ENCODE assay signal across 20 cellular contexts in the genomic region with DNA sequence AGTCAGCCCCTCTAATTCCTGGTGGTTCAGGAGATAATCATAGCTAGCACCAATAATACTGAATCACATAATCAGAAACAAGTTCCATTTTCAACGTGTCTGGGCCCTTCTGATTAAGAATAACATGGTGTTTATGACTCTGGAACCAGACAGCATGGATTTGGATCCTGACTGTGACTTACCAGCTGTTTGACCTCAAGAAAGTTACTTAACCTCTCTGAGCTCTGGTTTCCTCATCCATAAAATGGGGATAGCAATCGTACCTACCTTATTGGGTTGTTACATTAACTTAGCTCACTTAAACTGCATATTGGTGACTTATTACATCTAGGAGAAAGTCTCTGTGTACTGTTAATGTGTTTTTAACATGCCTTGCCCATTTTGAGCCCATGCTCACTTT. TPM values are rescaled to one million over a fixed set of nuclear protein-coding genes. Genes with fewer than 3 reads are reported as not detected.
DNase-seq lines count a peak whose midpoint lies in the region; ATAC-seq, FAIRE-seq and TF ChIP-seq lines count a peak whose summit lies in the region.
"Had no signal": no experiment of that assay in that cellular context is flagged by ENCODE, and none has a peak within 500 bp of the region (broad histone marks: within the 10 kb centered on the region; RNA-seq: fewer than 3 reads in every experiment).

No MANE protein-coding gene starts in this region.

- DNase-seq in A549 (ENCODE audit: low read depth in 1 of 2, low spot score in 1 of 2) (no peak), H1 (ENCODE audit: low read depth in 1 of 2, low spot score in 2 of 2) (no peak), middle frontal gyrus (ENCODE audit: extremely low spot score, low spot score) (no peak)
- DNase-seq: 8988T; AML-193; Caco-2; Calu3; CD4-positive, alpha-beta T cell; CD8-positive, alpha-beta T cell; DMS79 treated with DMSO at 0.1 percent for 48 hours; GF-D8 had no signal

- no peak overlapping the region for H3K56ac ChIP-seq in H1 (replicated peaks; ENCODE audit: insufficient read length, low read depth, low read length)

- no peak overlapping the region for H2BK120ac ChIP-seq in H1 (replicated peaks; ENCODE audit: low read depth, low read length)

- POLR2A ChIA-PET in A549 (lab: Yijun Ruan, JAX) (no interaction called here), HEK293 (lab: Yijun Ruan, JAX) (no interaction called here), H1 (lab: Charles Lee; ENCODE audit: partially characterized antibody) (no interaction called here)

- H2BK5ac ChIP-seq in H1 (ENCODE audit: low read depth, low read length) = no peak overlapping the region

- H2AFZ ChIP-seq in H1 (ENCODE audit: low read length) = no peak overlapping the region

- no peak overlapping the region for H2AK5ac ChIP-seq in H1 (ENCODE audit: low read depth, low read length)

- H3K23ac ChIP-seq in H1 (ENCODE audit: insufficient read length) = no peak overlapping the region

- FAIRE-seq in A549 (lab: Jason Lieb, UNC) (no peak), H1 (lab: Jason Lieb, UNC) (no peak)
- FAIRE-seq: A204.1, D721Med, G401.6, GM12891 had no signal

- CTCF ChIA-PET in A549 (lab: Yijun Ruan, JAX) = interaction anchor here (2.5 kb wide), 1 partner anchor 17 kb away, joined by 12 read pairs; no protein-coding TSS in a partner anchor
- CTCF ChIA-PET in HEK293 (lab: Yijun Ruan, JAX) = interaction anchor here (1.0 kb wide), 1 partner anchor 17 kb away, joined by 3 read pairs; no protein-coding TSS in a partner anchor
- CTCF ChIA-PET in H1 (lab: Charles Lee; ENCODE audit: partially characterized antibody) = interaction anchor here (1.1 to 2.2 kb wide), 3 partner anchors 33 to 63 kb away, joined by 3 to 6 read pairs (median 4); no protein-coding TSS in a partner anchor

- H3K4me1 ChIP-seq in A549 = no peaks in the 10 kb centered on the region
- no peaks in the 10 kb centered on the region for H3K4me1 ChIP-seq in HEK293 (ENCODE audit: control insufficient read depth, insufficient read depth, low read length)
- H3K4me1 ChIP-seq in H1 (replicated peaks in 1 of 4; ENCODE audit: control insufficient read depth in 3 of 4, insufficient read depth in 4 of 4, low read length in 3 of 4) = no peaks in the 10 kb centered on the region
- H3K4me1 ChIP-seq: Caco-2 had no signal

- H3K27ac ChIP-seq in A549 (no peak overlapping the region), HEK293 (ENCODE audit: extremely low read depth, low read depth, low read length) (no peak overlapping the region), H1 (ENCODE audit: low read depth, low read length) (no peak overlapping the region)
- H3K27ac ChIP-seq: BLaER1 treated with 17β-estradiol and CSF1 and Interleukin-3, amounts not matched to agents 10 nM and 100 nM; C4-2B had no signal

- no peak overlapping the region for H2BK12ac ChIP-seq in H1 (ENCODE audit: low read depth, low read length)

- H3K9ac ChIP-seq in H1 (replicated peaks in 1 of 4; ENCODE audit: extremely low read depth in 1 of 4, low read depth in 3 of 4, low read length in 3 of 4) = no peak overlapping the region
- H3K9ac ChIP-seq: BLaER1 treated with 17β-estradiol and CSF1 and Interleukin-3, amounts not matched to agents 10 nM and 100 nM had no signal

- H3K79me2 ChIP-seq in H1 (ENCODE audit: control insufficient read depth in 1 of 2, insufficient read depth in 2 of 2, low read length in 2 of 2) = no peaks in the 10 kb centered on the region

- H3K14ac ChIP-seq in H1 (ENCODE audit: insufficient read length) = no peak overlapping the region

- H3K36me3 ChIP-seq in HEK293 (ENCODE audit: control insufficient read depth in 2 of 2, insufficient read depth in 1 of 2, low read length in 2 of 2) = no peaks in the 10 kb centered on the region
- no peaks in the 10 kb centered on the region for H3K36me3 ChIP-seq in H1 (ENCODE audit: control insufficient read depth in 2 of 4, insufficient read depth in 4 of 4, low read length in 3 of 4)
- H3K36me3 ChIP-seq: BLaER1 treated with 17β-estradiol and CSF1 and Interleukin-3, amounts not matched to agents 10 nM and 100 nM had no signal

- H3K27me3 ChIP-seq in H1 (replicated peaks in 1 of 4; ENCODE audit: control insufficient read depth in 3 of 4, extremely low read depth in 1 of 4, insufficient read depth in 3 of 4, low read length in 3 of 4) = peaks cover 0 to 3% (median 0%) of the 10 kb centered on the region in 4 experiments; a peak in 3 of 7 replicates
- H3K27me3 ChIP-seq: BLaER1 treated with 17β-estradiol and CSF1 and Interleukin-3, amounts not matched to agents 10 nM and 100 nM had no signal

- no peaks in the 10 kb centered on the region for H3K79me1 ChIP-seq in H1 (ENCODE audit: low read depth, low read length)

- no peak overlapping the region for H2BK15ac ChIP-seq in H1 (ENCODE audit: low read length)

- H3K9me3 ChIP-seq in A549 (no peaks in the 10 kb centered on the region), HEK293 (ENCODE audit: control insufficient read depth, insufficient read depth, low read depth, low read length) (no peaks in the 10 kb centered on the region), H1 (ENCODE audit: insufficient read depth in 2 of 2, low read depth in 1 of 2, low read length in 1 of 2) (no peaks in the 10 kb centered on the region)
- H3K9me3 ChIP-seq: BLaER1 treated with 17β-estradiol and CSF1 and Interleukin-3, amounts not matched to agents 10 nM and 100 nM; Caco-2 had no signal

- no peak overlapping the region for H4K91ac ChIP-seq in H1 (replicated peaks; ENCODE audit: insufficient read length, low read length)

- ATAC-seq in A549 = no peak
- ATAC-seq in GM19023 (IDR thresholded peaks at IDR 0.05; ENCODE audit: unreplicated experiment) = no peak
- ATAC-seq: CD8-positive, alpha-beta T cell had no signal

- H3K4ac ChIP-seq in H1 (replicated peaks; ENCODE audit: insufficient read length, low read depth, low read length) = no peak overlapping the region

- WGBS in A549 (ENCODE audit: missing lambda C conversion rate) = 53% methylated on average over 2 of the region's 2 CpGs
- 87% methylated on average over 2 of the region's 2 CpGs; no CpG with 5 or more reads in 1 of the 2 experiments for WGBS in H1 (ENCODE audit: extremely low coverage in 1 of 2, insufficient coverage in 1 of 2, insufficient read length in 1 of 2, insufficient replicate concordance in 2 of 2, low coverage in 1 of 2, low lambda C conversion rate in 2 of 2, missing lambda C conversion rate in 1 of 2), 2 experiments

- H2BK20ac ChIP-seq in H1 (ENCODE audit: low read length) = no peak overlapping the region

- H4K20me1 ChIP-seq in H1 (replicated peaks in 1 of 2; ENCODE audit: control insufficient read depth in 1 of 2, insufficient read depth in 2 of 2, low read length in 2 of 2) = no peaks in the 10 kb centered on the region
- H4K20me1 ChIP-seq: BLaER1 treated with 17β-estradiol and CSF1 and Interleukin-3, amounts not matched to agents 10 nM and 100 nM had no signal

- no peak overlapping the region for H3K18ac ChIP-seq in H1 (ENCODE audit: extremely low read depth, low read length)

- no peak overlapping the region for H3K4me3 ChIP-seq in A549
- H3K4me3 ChIP-seq in HEK293 (ENCODE audit: low read depth, low read length) = no peak overlapping the region
- no peak overlapping the region for H3K4me3 ChIP-seq in H1 (ENCODE audit: extremely low read depth in 1 of 4, insufficient read depth in 2 of 4, low read depth in 3 of 4, low read length in 4 of 4)
- H3K4me3 ChIP-seq: BLaER1 treated with 17β-estradiol and CSF1 and Interleukin-3, amounts not matched to agents 10 nM and 100 nM had no signal

- TF ChIP-seq POLR2A in A549 (IDR thresholded peaks at IDR 0.05; ENCODE audit: low read length) = no peak
- no peak for TF ChIP-seq POLR2A in H1 (IDR thresholded peaks at IDR 0.05; ENCODE audit: control extremely low read depth in 1 of 2, low read depth in 2 of 2, low read length in 2 of 2)

- peaks cover 2% of the 10 kb centered on the region; the same call in 1 of the 2 replicates for H3K23me2 ChIP-seq in H1 (ENCODE audit: low read depth, low read length)

- no peak overlapping the region for H4K5ac ChIP-seq in H1 (ENCODE audit: insufficient read length, low read depth, low read length)

- TF ChIP-seq EP300 in A549 (IDR thresholded peaks at IDR 0.05) (no peak), H1 (IDR thresholded peaks at IDR 0.05; ENCODE audit: borderline replicate concordance in 1 of 2, low read depth in 2 of 2, low read length in 2 of 2) (no peak)

- H4K8ac ChIP-seq in H1 (ENCODE audit: extremely low read depth, insufficient read depth, low read length) = no peak overlapping the region

- TF ChIP-seq CTCF in A549 (IDR thresholded peaks at IDR 0.05) (no peak), HEK293 (tag by site-specific recombination; IDR thresholded peaks at IDR 0.05) (no peak), H1 (IDR thresholded peaks at IDR 0.05; ENCODE audit: control extremely low read depth in 1 of 3, insufficient read depth in 1 of 3, low read depth in 1 of 3, low read length in 3 of 3) (no peak)

- TF ChIP-seq RAD21 in A549 (conservative IDR thresholded peaks at IDR 0.05 in 1 of 2, IDR thresholded peaks at IDR 0.05 in 1 of 2) = no peak
- no peak for TF ChIP-seq RAD21 in H1 (IDR thresholded peaks at IDR 0.05 in 1 of 2, conservative IDR thresholded peaks at IDR 0.05 in 1 of 2; ENCODE audit: low read depth in 2 of 2, low read length in 2 of 2)

- H3K4me2 ChIP-seq in A549 (no peak overlapping the region), H1 (ENCODE audit: insufficient read depth in 1 of 2, low read depth in 2 of 2, low read length in 2 of 2) (no peak overlapping the region; a peak in 1 of 4 replicates)
- H3K4me2 ChIP-seq: BLaER1 treated with 17β-estradiol and CSF1 and Interleukin-3, amounts not matched to agents 10 nM and 100 nM had no signal

RNA-seq across cellular contexts. Expression of gene TMEM40, which starts 10.7 kb away (rescaled TPM):
- polyA plus RNA-seq in A549 (2011; rRNA removed) (0.13 and 0.32 TPM in 2 replicates), A549 (2017; fragmentation: RNase III; extraction: RNeasy Plus Mini Kit Qiagen cat#74134 plus additional on column Dnase treatment) (0.07 to 0.42 TPM (median 0.18 TPM) in 3 replicates), H1 (2011; rRNA removed) (0.11 and 0.18 TPM in 2 replicates)
- polyA plus RNA-seq in A549 (2012; cell fraction: cytosol; rRNA removed) = 0.29 and 0.38 TPM in 2 replicates
- polyA plus RNA-seq in A549 (2012; cell fraction: nucleus; rRNA removed) = 0.05 and 0.16 TPM in 2 replicates
- polyA minus RNA-seq in A549 (2011; rRNA and poly(A)+ RNA removed) = 1.1 TPM in 1 of 2 replicates, not detected in the other
- not detected in 2 replicates for total RNA-seq in H1 (2021; fragmentation: NEBNext Ultra II Directional; extraction: Animal tissue kit (Norgen Biotek cat#: 25700))
- polyA plus RNA-seq in H1 (2011; cell fraction: cytosol; rRNA removed) = 0.26 TPM
- 0.57 TPM for polyA plus RNA-seq in H1 (2011; cell fraction: nucleus; rRNA removed)
- polyA plus RNA-seq in H1 (2012, experiment 1 of 2) = 0.28 TPM in 1 of 4 replicates, not detected in the others
- not detected for polyA plus RNA-seq in H1 (2012, experiment 2 of 2)
- 0.12 TPM for polyA plus RNA-seq in H1 (2013, experiment 1 of 2)
- 0.22 TPM for polyA plus RNA-seq in H1 (2013, experiment 2 of 2)
- not detected in 2 replicates for polyA minus RNA-seq in H1 (2011; rRNA and poly(A)+ RNA removed)
- not detected for polyA minus RNA-seq in H1 (2011; cell fraction: cytosol; rRNA and poly(A)+ RNA removed)
- polyA minus RNA-seq in H1 (2011; cell fraction: nucleus; rRNA and poly(A)+ RNA removed) = not detected
- total RNA-seq: B cell; CD4-positive, alpha-beta T cell; CD8-positive, alpha-beta T cell had no signal

RNA-seq across cellular contexts. Expression of gene CAND2, which starts 26.7 kb away (rescaled TPM):
- 0.72 and 0.91 TPM in 2 replicates for polyA plus RNA-seq in A549 (2011; rRNA removed)
- 0.79 and 1.1 TPM in 2 replicates for polyA plus RNA-seq in A549 (2012; cell fraction: cytosol; rRNA removed)
- polyA plus RNA-seq in A549 (2012; cell fraction: nucleus; rRNA removed) = 2.3 and 3.1 TPM in 2 replicates
- 0.67 to 1.0 TPM (median 0.84 TPM) in 3 replicates for polyA plus RNA-seq in A549 (2017; fragmentation: RNase III; extraction: RNeasy Plus Mini Kit Qiagen cat#74134 plus additional on column Dnase treatment)
- 1.4 and 4.9 TPM in 2 replicates for polyA minus RNA-seq in A549 (2011; rRNA and poly(A)+ RNA removed)
- 8.7 and 11.2 TPM in 2 replicates for total RNA-seq in H1 (2021; fragmentation: NEBNext Ultra II Directional; extraction: Animal tissue kit (Norgen Biotek cat#: 25700))
- polyA plus RNA-seq in H1 (2011; rRNA removed) = 8.7 and 12.0 TPM in 2 replicates
- 9.2 TPM for polyA plus RNA-seq in H1 (2011; cell fraction: cytosol; rRNA removed)
- polyA plus RNA-seq in H1 (2011; cell fraction: nucleus; rRNA removed) = 20.3 TPM
- polyA plus RNA-seq in H1 (2012, experiment 1 of 2) = 5.3 to 10.4 TPM (median 9.1 TPM) in 4 replicates
- 7.4 TPM for polyA plus RNA-seq in H1 (2012, experiment 2 of 2)
- polyA plus RNA-seq in H1 (2013, experiment 1 of 2) = 4.0 TPM
- polyA plus RNA-seq in H1 (2013, experiment 2 of 2) = 3.4 TPM
- polyA minus RNA-seq in H1 (2011; rRNA and poly(A)+ RNA removed) = 11.0 and 15.6 TPM in 2 replicates
- polyA minus RNA-seq in H1 (2011; cell fraction: cytosol; rRNA and poly(A)+ RNA removed) = 7.3 TPM
- polyA minus RNA-seq in H1 (2011; cell fraction: nucleus; rRNA and poly(A)+ RNA removed) = 17.4 TPM
- total RNA-seq: Caco-2, Calu3 had no signal
